In genomic region chr15:84716036-84716732, GRCh38 we compare ENCODE assay signal across 8 cellular contexts. TPM values are rescaled to one million over a fixed set of nuclear protein-coding genes. Genes with fewer than 3 reads are reported as not detected.
DNase-seq lines count a peak whose midpoint lies in the region; ATAC-seq and TF ChIP-seq lines count a peak whose summit lies in the region.

Gene SEC11A (minus strand): TSS chr15:84716139. CDS start chr15:84716075, 64 bp downstream.

- peak within 1 kb of the TSS; percentile 97 for H3K27ac Mint-ChIP-seq in activated CD4-positive, alpha-beta T cell treated with anti-CD3 and anti-CD28 coated beads for 36 hours

- TF ChIP-seq POLR2A in GM19193 (IDR thresholded peaks at IDR 0.05; ENCODE audit: extremely low read depth, insufficient read depth, insufficient read length), result peak; percentile 91

- peak within 1 kb of the TSS; percentile 98 for H3K4me3 Mint-ChIP-seq in activated CD4-positive, alpha-beta T cell treated with anti-CD3 and anti-CD28 coated beads for 36 hours

- CTCF ChIA-PET in activated CD4-positive, alpha-beta T cell treated with anti-CD3 and anti-CD28 coated beads for 36 hours (lab: Charles Lee), result interaction anchor here (0.9 to 6.0 kb wide), 9 partner anchors 9 to 63 kb away, joined by 3 to 46 read pairs (median 6); partner anchors contain the start of gene WDR73

- H3K36me3 Mint-ChIP-seq in activated CD4-positive, alpha-beta T cell treated with anti-CD3 and anti-CD28 coated beads for 36 hours (ENCODE audit: low read depth), result peaks cover 21% of the 10 kb centered on the region

- peak; percentile 95 for ATAC-seq in HG03439 (IDR thresholded peaks at IDR 0.05; ENCODE audit: unreplicated experiment)
- ATAC-seq in activated CD4-positive, alpha-beta T cell treated with anti-CD3 and anti-CD28 coated beads for 36 hours, result peak; percentile 89

- H3K4me3 ChIP-seq in choroid plexus epithelial cell (ENCODE audit: low read depth, low read length), result peak within 1 kb of the TSS; percentile 97

- POLR2A ChIA-PET in activated CD4-positive, alpha-beta T cell treated with anti-CD3 and anti-CD28 coated beads for 36 hours (lab: Charles Lee), result interaction anchor here (0.5 to 3.5 kb wide), 10 partner anchors 11 to 84 kb away, joined by 3 to 37 read pairs (median 4); partner anchors contain the start of genes WDR73 and ZNF592

- DNase-seq in AML-193 (lab: John Stamatoyannopoulos, UW) (peak; percentile 90 to 93), NCI-H510A treated with DMSO at 0.1 percent for 48 hours (lab: John Stamatoyannopoulos, UW) (peak; percentile 83), choroid plexus epithelial cell (ENCODE audit: low read depth) (peak; percentile 91), kidney glomerular epithelial cell (lab: John Stamatoyannopoulos, UW) (peak; percentile 97)
- peak; percentile 94 for DNase-seq in activated CD4-positive, alpha-beta T cell treated with anti-CD3 and anti-CD28 coated beads for 36 hours
- DNase-seq in stimulated activated CD4-positive, alpha-beta T cell treated with anti-CD3 and anti-CD28 coated beads, Interleukin-1b, Interleukin-23, amount 100 ng/mL, for 1 hour (ENCODE audit: low read depth in 2 of 2), result peak; percentile 72 to 80

- no peaks in the 10 kb centered on the region for H3K27me3 Mint-ChIP-seq in activated CD4-positive, alpha-beta T cell treated with anti-CD3 and anti-CD28 coated beads for 36 hours

- intact Hi-C loops in activated CD4-positive, alpha-beta T cell treated with anti-CD3 and anti-CD28 coated beads for 36 hours (cut with DNase I, micrococcal nuclease), result loop anchor here (1.0 to 5.0 kb wide), 11 partner anchors 19 to 265 kb away; partner anchors contain the start of genes WDR73 (in 2 of the 2), ZNF592 (in 2 of the 2), NMB (in 1 of the 2) and PDE8A (in 1 of the 2)

- H3K4me1 Mint-ChIP-seq in activated CD4-positive, alpha-beta T cell treated with anti-CD3 and anti-CD28 coated beads for 36 hours, result peaks cover 54% of the 10 kb centered on the region

- H3K9me3 Mint-ChIP-seq in activated CD4-positive, alpha-beta T cell treated with anti-CD3 and anti-CD28 coated beads for 36 hours (ENCODE audit: low read depth), result no peaks in the 10 kb centered on the region

- no peak for TF ChIP-seq CTCF in choroid plexus epithelial cell (conservative IDR thresholded peaks at IDR 0.05; ENCODE audit: low read depth, low read length)

RNA-seq across cellular contexts. Expression of gene SEC11A, which starts in this region (rescaled TPM):
- 100 to 1,000 TPM in 1 of 2 experiments, 10 to 100 TPM in 1; 66.6 to 111 TPM for total RNA-seq in activated CD4-positive, alpha-beta T cell treated with anti-CD3 and anti-CD28 coated beads for 36 hours

Comparison
In these comparisons a context has a peak if more than half of its experiments do, and no peak if none do; other contexts are left out.
1. Peak in every context shown above with its lines: DNase-seq, ATAC-seq and H3K4me3 ChIP-seq.